8 cellular contexts compared by ENCODE assay signal in genomic region chr22:46116491-46116958, GRCh38. TPM values are rescaled to one million over a fixed set of nuclear protein-coding genes. Genes with fewer than 3 reads are reported as not detected.
DNase-seq lines count a peak whose midpoint lies in the region; ATAC-seq and TF ChIP-seq lines count a peak whose summit lies in the region.

No MANE protein-coding gene starts in this region.

- TF ChIP-seq CTCF in OCI-LY1 (IDR thresholded peaks at IDR 0.05; ENCODE audit: low read length): peak; percentile 99
- TF ChIP-seq CTCF in epithelial cell of proximal tubule (conservative IDR thresholded peaks at IDR 0.05; ENCODE audit: low read depth, low read length): peak; percentile 66

- H3K9ac ChIP-seq in OCI-LY1 (ENCODE audit: low read length) (no peak overlapping the region), muscle layer of colon (ENCODE audit: low read length) (no peak overlapping the region)

- no peak overlapping the region for H3K4me2 ChIP-seq in OCI-LY1 (ENCODE audit: low read length)

- H3K9me2 ChIP-seq in OCI-LY1 (ENCODE audit: low read depth, low read length): no peaks in the 10 kb centered on the region

- H3K4me1 ChIP-seq in OCI-LY1 (ENCODE audit: insufficient read depth, low read length, severe bottlenecking) (no peaks in the 10 kb centered on the region), muscle layer of colon (ENCODE audit: insufficient read depth, low read length) (peaks cover 40% of the 10 kb centered on the region)

- H3K27me3 ChIP-seq in OCI-LY1 (ENCODE audit: insufficient read depth, low read length): no peaks in the 10 kb centered on the region; the same call in 1 of the 2 replicates
- H3K27me3 ChIP-seq in muscle layer of colon (ENCODE audit: control insufficient read depth in 1 of 2, insufficient read depth in 2 of 2, low read length in 2 of 2): no peaks in the 10 kb centered on the region

- no peaks in the 10 kb centered on the region for H4K20me1 ChIP-seq in OCI-LY1 (ENCODE audit: insufficient read depth, low read length)

- peak; percentile 61 for ATAC-seq in HG02970 (IDR thresholded peaks at IDR 0.05; ENCODE audit: low FRiP score, unreplicated experiment)
- ATAC-seq in HG02870 (IDR thresholded peaks at IDR 0.05; ENCODE audit: unreplicated experiment): no peak

- no peak overlapping the region for H3K4me3 ChIP-seq in OCI-LY1 (ENCODE audit: low read depth, low read length, poor library complexity, severe bottlenecking)
- no peak overlapping the region for H3K4me3 ChIP-seq in epithelial cell of proximal tubule (ENCODE audit: low read depth, low read length)
- no peak overlapping the region for H3K4me3 ChIP-seq in muscle layer of colon (ENCODE audit: low read depth in 1 of 2, low read length in 2 of 2)

- DNase-seq in DMS 273 treated with DMSO at 0.1 percent for 48 hours (lab: John Stamatoyannopoulos, UW): peak; percentile 38
- DNase-seq in activated T-cell treated with anti-CD3 and anti-CD28 coated beads for 4 hours: peak; percentile 80
- no peak for DNase-seq in epithelial cell of proximal tubule (ENCODE audit: low read depth)
- peak; percentile 59 to 72 for DNase-seq in stimulated activated CD8-positive, alpha-beta memory T cell treated with anti-CD3 and anti-CD28 coated beads, Interleukin-4, amount 100 ng/mL, for 1 hour (ENCODE audit: low read depth in 2 of 2, low spot score in 1 of 2)

- H3F3A ChIP-seq in OCI-LY1 (ENCODE audit: insufficient read depth, low read length): no peaks in the 10 kb centered on the region

- no peak overlapping the region for H2AFZ ChIP-seq in OCI-LY1 (ENCODE audit: low read length)

- no peaks in the 10 kb centered on the region for H3K9me3 ChIP-seq in OCI-LY1 (ENCODE audit: low read length)
- no peaks in the 10 kb centered on the region for H3K9me3 ChIP-seq in muscle layer of colon (ENCODE audit: low read length)

- H3K36me3 ChIP-seq in OCI-LY1 (ENCODE audit: insufficient read depth, low read length): no peaks in the 10 kb centered on the region
- H3K36me3 ChIP-seq in muscle layer of colon (ENCODE audit: insufficient read depth, low read length): peaks cover 10% of the 10 kb centered on the region

- no peaks in the 10 kb centered on the region for H3K79me2 ChIP-seq in OCI-LY1 (ENCODE audit: insufficient read depth, low read length)

- no peak overlapping the region for H3K27ac ChIP-seq in OCI-LY1 (ENCODE audit: low read depth, low read length, poor library complexity, severe bottlenecking)
- peak overlapping the region; percentile 65 for H3K27ac ChIP-seq in muscle layer of colon (ENCODE audit: low read depth, low read length)

RNA-seq across cellular contexts. Expression of gene PPARA, which starts 33.8 kb away (rescaled TPM):
- total RNA-seq in epithelial cell of proximal tubule: 3.3 and 18.5 TPM in 2 replicates
